Comparison of ENCODE assay signal across 32 cellular contexts in genomic region chr6:26416288-26416687, GRCh38.
"Had no signal": no experiment of that assay in that cellular context is flagged by ENCODE, and none has a peak within 500 bp of the region (broad histone marks: within the 10 kb centered on the region; RNA-seq: fewer than 3 reads in every experiment).

No MANE protein-coding gene starts in this region.

- DNase-seq: activated B cell treated with CpG ODN at 0.5 μM for 24 hours; activated CD4-positive, alpha-beta T cell treated with anti-CD3 and anti-CD28 coated beads for 48 hours; activated CD4-positive, alpha-beta T cell treated with anti-CD3 and anti-CD28 coated beads, Interleukin-2, amount 50 U/mL, for 1 hour; activated CD4-positive, alpha-beta T cell treated with anti-CD3 and anti-CD28 coated beads, Interleukin-2, amount 50 U/mL, for 48 hours; activated CD8-positive, alpha-beta memory T cell treated with anti-CD3 and anti-CD28 coated beads for 24 hours; activated CD8-positive, alpha-beta T cell treated with anti-CD3 and anti-CD28 coated beads for 36 hours; activated effector memory CD4-positive, alpha-beta T cell treated with Interleukin-2 at 50 U/mL for 16 hours; activated gamma-delta T cell treated with Interleukin-2 at 50 U/mL for 16 hours; activated naive CD4-positive, alpha-beta T cell treated with anti-CD3 and anti-CD28 coated beads, Interleukin-2, amount 50 U/mL, for 16 hours; activated naive CD4-positive, alpha-beta T cell treated with Interleukin-2 at 50 U/mL for 16 hours; activated T-cell treated with anti-CD3 and anti-CD28 coated beads, Interleukin-2, amount 50 U/mL, for 4 hours; amniotic stem cell; anterior cingulate cortex; body of pancreas; caudate nucleus; cortex of kidney; dermis blood vessel endothelial cell; effector CD4-positive, alpha-beta T cell; effector memory CD8-positive, alpha-beta T cell; erythroblast; foreskin keratinocyte; gastrocnemius medialis; glutamatergic neuron; T-helper 1 cell; T-helper 17 cell; T1000; WERI-Rb-1 had no signal

- H3K4me3 ChIP-seq: body of pancreas, esophagus muscularis mucosa, gastrocnemius medialis had no signal

- H3K9me3 Mint-ChIP-seq: effector memory CD8-positive, alpha-beta T cell had no signal

- H3K4me3 Mint-ChIP-seq: activated B cell treated with CpG ODN at 0.5 μM for 24 hours; activated CD8-positive, alpha-beta T cell treated with anti-CD3 and anti-CD28 coated beads for 36 hours; activated naive CD8-positive, alpha-beta T cell; activated T-cell treated with anti-CD3 and anti-CD28 coated beads, Interleukin-2, amount 50 U/mL, for 4 hours; activated T-helper 17 cell treated with anti-CD3 and anti-CD28 coated beads, Interleukin-2, amount 50 U/mL, for 72 hours; effector memory CD8-positive, alpha-beta T cell; T-helper 17 cell; T-helper 2 cell treated with Interferon-gamma antibody and Interleukin-4, amounts not matched to agents 5 μg/mL and 100 μg/mL, for 36 hours had no signal

- H3K27me3 ChIP-seq: body of pancreas, esophagus muscularis mucosa, foreskin keratinocyte, gastrocnemius medialis had no signal

- H3K27me3 Mint-ChIP-seq: activated B cell treated with CpG ODN at 0.5 μM for 24 hours; activated CD8-positive, alpha-beta T cell treated with anti-CD3 and anti-CD28 coated beads for 36 hours; activated naive CD8-positive, alpha-beta T cell; activated T-helper 17 cell treated with anti-CD3 and anti-CD28 coated beads, Interleukin-2, amount 50 U/mL, for 72 hours; effector memory CD8-positive, alpha-beta T cell; T-helper 17 cell had no signal

- H3K27ac ChIP-seq: body of pancreas, esophagus muscularis mucosa, foreskin keratinocyte, gastrocnemius medialis, WERI-Rb-1 had no signal

- H3K36me3 ChIP-seq: gastrocnemius medialis, WERI-Rb-1 had no signal

- H3K9me3 ChIP-seq: body of pancreas, esophagus muscularis mucosa, gastrocnemius medialis had no signal

- ATAC-seq: activated CD4-positive, CD25-positive, alpha-beta regulatory T cell treated with anti-CD3 and anti-CD28 coated beads, Interleukin-2, amount 50 U/mL, for 24 hours; activated CD8-positive, alpha-beta T cell treated with anti-CD3 and anti-CD28 coated beads for 36 hours; activated T-cell treated with anti-CD3 and anti-CD28 coated beads, Interleukin-2, amount 50 U/mL, for 4 hours; activated T-helper 17 cell treated with anti-CD3 and anti-CD28 coated beads, Interleukin-2, amount 50 U/mL, for 72 hours; body of pancreas; effector memory CD8-positive, alpha-beta T cell; foreskin keratinocyte; gastrocnemius medialis; T-helper 17 cell had no signal

- H3K27ac Mint-ChIP-seq: activated B cell treated with CpG ODN at 0.5 μM for 24 hours; activated CD8-positive, alpha-beta T cell treated with anti-CD3 and anti-CD28 coated beads for 36 hours; activated T-helper 17 cell treated with anti-CD3 and anti-CD28 coated beads, Interleukin-2, amount 50 U/mL, for 72 hours; T-helper 17 cell; T-helper 2 cell treated with Interferon-gamma antibody and Interleukin-4, amounts not matched to agents 5 μg/mL and 100 μg/mL, for 36 hours had no signal
